Comparison of ENCODE assay signal across 33 cellular contexts in genomic region chr2:159988412-159988970, GRCh38.
"Had no signal": no experiment of that assay in that cellular context is flagged by ENCODE, and none has a peak within 500 bp of the region (broad histone marks: within the 10 kb centered on the region; RNA-seq: fewer than 3 reads in every experiment).

No MANE protein-coding gene starts in this region.

- DNase-seq: naive thymus-derived CD4-positive, alpha-beta T cell; natural killer cell; occipital lobe; ovary; posterior cingulate gyrus; psoas muscle; right cardiac atrium; spleen; stimulated activated CD4-positive, alpha-beta T cell treated with anti-CD3 and anti-CD28 coated beads, Interleukin-12 subunit alpha, Interleukin-12 subunit beta, amount 100 ng/mL, for 4 hours; stimulated activated CD4-positive, alpha-beta T cell treated with anti-CD3 and anti-CD28 coated beads, Interleukin-1b, Interleukin-23, amount 100 ng/mL, for 48 hours; stimulated activated CD4-positive, alpha-beta T cell treated with anti-CD3 and anti-CD28 coated beads, Interleukin-4, amount 100 ng/mL, for 1 hour; stimulated activated CD4-positive, alpha-beta T cell treated with anti-CD3 and anti-CD28 coated beads, Interleukin-4, amount 100 ng/mL, for 4 hours; stimulated activated CD8-positive, alpha-beta memory T cell treated with anti-CD3 and anti-CD28 coated beads, Interleukin-4, amount 100 ng/mL, for 48 hours; stimulated activated naive CD4-positive, alpha-beta T cell; stimulated activated naive CD8-positive, alpha-beta T cell treated with anti-CD3 and anti-CD28 coated beads, Interleukin-15, amount 100 ng/mL, for 72 hours; stimulated activated naive CD8-positive, alpha-beta T cell treated with anti-CD3 and anti-CD28 coated beads, Interleukin-15, Interleukin-2, amounts not matched to agents 100 U/mL and 50 U/mL, for 24 hours; substantia nigra; testis; trophoblast cell; upper lobe of left lung had no signal

- H3K27ac Mint-ChIP-seq: naive thymus-derived CD4-positive, alpha-beta T cell; natural killer cell; nephron; progenitor cell of endocrine pancreas; stimulated activated memory B cell treated with anti-CD40 and anti-IgM and Interleukin-4, amounts not matched to agents 10 μg/mL and 1 μg/mL and 100 μg/mL, for 72 hours; stimulated activated naive CD8-positive, alpha-beta T cell treated with anti-CD3 and anti-CD28 coated beads, Interleukin-15, amount 100 ng/mL, for 72 hours had no signal

- ATAC-seq: naive thymus-derived CD4-positive, alpha-beta T cell; natural killer cell; psoas muscle; right cardiac atrium; sciatic nerve; stimulated activated memory B cell treated with anti-CD40 and anti-IgM and Interleukin-4, amounts not matched to agents 10 μg/mL and 1 μg/mL and 100 μg/mL, for 72 hours; stimulated activated naive CD8-positive, alpha-beta T cell treated with anti-CD3 and anti-CD28 coated beads, Interleukin-15, amount 100 ng/mL, for 72 hours; stimulated activated naive CD8-positive, alpha-beta T cell treated with anti-CD3 and anti-CD28 coated beads, Interleukin-15, Interleukin-2, amounts not matched to agents 100 U/mL and 50 U/mL, for 24 hours had no signal

- H3K27ac ChIP-seq: neutrophil, ovary, parathyroid adenoma, psoas muscle, skin epidermis, spleen, suprapubic skin, testis, tibial nerve, upper lobe of left lung, vagina had no signal

- H3K4me3 ChIP-seq: ovary, psoas muscle, skin epidermis, smooth muscle cell, spleen, suprapubic skin, testis, tibial nerve, upper lobe of left lung, vagina had no signal

- H3K36me3 Mint-ChIP-seq: naive thymus-derived CD4-positive, alpha-beta T cell; natural killer cell; stimulated activated memory B cell treated with anti-CD40 and anti-IgM and Interleukin-4, amounts not matched to agents 10 μg/mL and 1 μg/mL and 100 μg/mL, for 72 hours had no signal

- H2AFZ ChIP-seq: parathyroid adenoma had no signal

- H3K9me3 Mint-ChIP-seq: natural killer cell; nephron; stimulated activated memory B cell treated with anti-CD40 and anti-IgM and Interleukin-4, amounts not matched to agents 10 μg/mL and 1 μg/mL and 100 μg/mL, for 72 hours; stimulated activated naive CD8-positive, alpha-beta T cell treated with anti-CD3 and anti-CD28 coated beads, Interleukin-15, amount 100 ng/mL, for 72 hours had no signal

- H3K27me3 ChIP-seq: neutrophil, ovary, spleen, suprapubic skin, testis, tibial nerve, upper lobe of left lung, vagina had no signal

- H3K79me2 ChIP-seq: parathyroid adenoma had no signal

- H3K4me1 ChIP-seq: parathyroid adenoma, psoas muscle, suprapubic skin, testis, upper lobe of left lung, vagina had no signal

- H3K9ac ChIP-seq: parathyroid adenoma had no signal

- H3K4me2 ChIP-seq: smooth muscle cell had no signal

- H3K36me3 ChIP-seq: neutrophil, ovary, spleen, upper lobe of left lung had no signal

- H3K4me1 Mint-ChIP-seq: naive thymus-derived CD4-positive, alpha-beta T cell; natural killer cell; neural crest cell; stimulated activated memory B cell treated with anti-CD40 and anti-IgM and Interleukin-4, amounts not matched to agents 10 μg/mL and 1 μg/mL and 100 μg/mL, for 72 hours; stimulated activated naive CD8-positive, alpha-beta T cell treated with anti-CD3 and anti-CD28 coated beads, Interleukin-15, amount 100 ng/mL, for 72 hours had no signal

- FAIRE-seq: urothelium cell line had no signal

- H3K9me3 ChIP-seq: neutrophil, ovary, psoas muscle, suprapubic skin, testis, upper lobe of left lung, vagina had no signal

- H3K4me3 Mint-ChIP-seq: naive thymus-derived CD4-positive, alpha-beta T cell; natural killer cell; nephron; neural crest cell; stimulated activated memory B cell treated with anti-CD40 and anti-IgM and Interleukin-4, amounts not matched to agents 10 μg/mL and 1 μg/mL and 100 μg/mL, for 72 hours; stimulated activated naive CD8-positive, alpha-beta T cell treated with anti-CD3 and anti-CD28 coated beads, Interleukin-15, amount 100 ng/mL, for 72 hours had no signal
